Comparison of ENCODE assay signal across 3 cellular contexts in genomic region chr5:76221311-76221710, GRCh38.
TF ChIP-seq lines count a peak whose summit lies in the region.

No MANE protein-coding gene starts in this region.

TF ChIP-seq in HepG2, 621 proteins besides CTCF, POLR2A, EP300 and RAD21 (continued from another document):
- TF ChIP-seq MAFK (conservative IDR thresholded peaks at IDR 0.05 in 1 of 2, IDR thresholded peaks at IDR 0.05 in 1 of 2; ENCODE audit: low read length in 2 of 2): 0 out of 4 replicates have a peak, but pooled peaks have one; percentile 20 to 21

TF ChIP-seq in GM23338, 12 proteins besides CTCF, POLR2A, EP300 and RAD21:
- TF ChIP-seq REST (IDR thresholded peaks at IDR 0.05; ENCODE audit: unreplicated experiment) (no peak), ZNF114 (CRISPR knock-in tag; IDR thresholded peaks at IDR 0.05) (no peak), POLR2AphosphoS5 (IDR thresholded peaks at IDR 0.05; ENCODE audit: low read depth) (no peak), CREB1 (CRISPR knock-in tag; IDR thresholded peaks at IDR 0.05; ENCODE audit: low read depth) (no peak), STAT1 (IDR thresholded peaks at IDR 0.05; ENCODE audit: unreplicated experiment) (no peak), JUNB (IDR thresholded peaks at IDR 0.05; ENCODE audit: unreplicated experiment) (no peak), NANOG (IDR thresholded peaks at IDR 0.05; ENCODE audit: borderline replicate concordance) (no peak), ETS1 (IDR thresholded peaks at IDR 0.05) (no peak), ZNF331 (CRISPR knock-in tag; IDR thresholded peaks at IDR 0.05; ENCODE audit: low read depth) (no peak)

TF ChIP-seq in K562, 482 proteins besides CTCF, POLR2A, EP300 and RAD21:
- TF ChIP-seq TFE3 (CRISPR knock-in tag; IDR thresholded peaks at IDR 0.05) (no peak), C11orf30 (IDR thresholded peaks at IDR 0.05; ENCODE audit: low read depth) (peak; percentile 70), ATF1 (CRISPR knock-in tag; IDR thresholded peaks at IDR 0.05) (no peak), ATF1 (tag; IDR thresholded peaks at IDR 0.05) (0 out of 2 replicates have a peak, but pooled peaks have one; percentile 25), SRSF9 (IDR thresholded peaks at IDR 0.05; ENCODE audit: borderline replicate concordance, low read depth, low read length) (no peak), STAT5B (CRISPR knock-in tag; IDR thresholded peaks at IDR 0.05) (no peak), SMARCB1 (IDR thresholded peaks at IDR 0.05; ENCODE audit: insufficient read length, low read depth) (no peak), MAFK (IDR thresholded peaks at IDR 0.05; ENCODE audit: low read length) (peak; percentile 35), ARID3A (IDR thresholded peaks at IDR 0.05; ENCODE audit: borderline replicate concordance, low read depth, low read length) (no peak), ZNF644 (tag; IDR thresholded peaks at IDR 0.05; ENCODE audit: low read depth) (no peak), HNRNPK (IDR thresholded peaks at IDR 0.05; ENCODE audit: low read depth, low read length, poor library complexity, severe bottlenecking) (no peak), MNT (conservative IDR thresholded peaks at IDR 0.05) (no peak), CREM (IDR thresholded peaks at IDR 0.05; ENCODE audit: low read depth) (peak; percentile 54), MAFG (tag; conservative IDR thresholded peaks at IDR 0.05) (peak; percentile 75), SRSF3 (IDR thresholded peaks at IDR 0.05; ENCODE audit: insufficient read depth, low read length) (no peak), SMAD2 (IDR thresholded peaks at IDR 0.05; ENCODE audit: low read depth, low read length) (no peak), ATF4 (CRISPR knock-in tag; IDR thresholded peaks at IDR 0.05) (no peak), ZNF316 (IDR thresholded peaks at IDR 0.05) (peak; percentile 69), POLR2H (tag; IDR thresholded peaks at IDR 0.05; ENCODE audit: low read depth) (no peak), POLR2B (IDR thresholded peaks at IDR 0.05; ENCODE audit: low read depth, partially characterized antibody) (no peak), MAFF (IDR thresholded peaks at IDR 0.05; ENCODE audit: low read length) (peak; percentile 37), CUX1 (CRISPR knock-in tag; IDR thresholded peaks at IDR 0.05) (no peak), NELFE (IDR thresholded peaks at IDR 0.05; ENCODE audit: insufficient read depth, insufficient read length) (no peak)
